In the genomic region with DNA sequence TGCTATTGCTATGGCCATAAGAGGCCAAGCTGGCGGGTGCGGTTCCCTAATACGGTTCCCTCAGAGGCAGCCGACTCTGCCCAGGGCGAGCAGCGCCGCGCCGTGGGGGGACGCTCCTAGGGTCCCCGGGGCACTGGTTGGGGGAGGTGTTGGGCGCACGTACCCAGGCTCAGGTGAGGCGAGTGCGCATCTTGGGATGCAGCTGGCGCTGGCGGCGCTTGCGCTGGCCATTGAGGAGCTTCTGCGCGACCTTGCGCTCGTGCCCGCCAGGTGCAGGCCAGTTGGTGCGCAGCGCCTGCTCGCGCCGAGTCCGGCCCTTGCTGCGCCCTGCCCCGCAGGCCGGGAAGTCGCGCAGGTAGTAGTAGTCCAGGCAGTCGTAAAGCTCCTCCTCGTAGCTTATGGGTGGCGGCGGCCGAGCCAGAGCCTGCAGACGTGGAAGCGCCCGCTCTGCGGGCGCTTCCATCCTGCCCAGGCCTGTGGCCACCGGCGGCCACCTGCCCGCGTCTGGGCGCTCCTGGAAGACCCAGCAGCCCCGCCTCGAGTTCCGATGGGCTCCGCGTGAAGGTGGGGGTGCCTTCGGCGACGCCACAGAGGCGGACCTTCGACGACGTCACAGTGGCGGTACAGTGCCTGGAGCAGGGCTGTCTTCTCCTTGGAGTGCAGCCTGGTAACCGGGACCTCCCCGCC, we compare ENCODE assay signal across 1 cellular context.
TF ChIP-seq lines count a peak whose summit lies in the region.

A gene with protein sequence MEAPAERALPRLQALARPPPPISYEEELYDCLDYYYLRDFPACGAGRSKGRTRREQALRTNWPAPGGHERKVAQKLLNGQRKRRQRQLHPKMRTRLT (minus strand): TSS at position 566 of the 687 bp plus-strand sequence. CDS start 103 bp downstream, at position 463.

TF ChIP-seq in IMR-90, 13 proteins besides CTCF, POLR2A, EP300 and RAD21 (continued from another document):
- TF ChIP-seq, protein P1, sequence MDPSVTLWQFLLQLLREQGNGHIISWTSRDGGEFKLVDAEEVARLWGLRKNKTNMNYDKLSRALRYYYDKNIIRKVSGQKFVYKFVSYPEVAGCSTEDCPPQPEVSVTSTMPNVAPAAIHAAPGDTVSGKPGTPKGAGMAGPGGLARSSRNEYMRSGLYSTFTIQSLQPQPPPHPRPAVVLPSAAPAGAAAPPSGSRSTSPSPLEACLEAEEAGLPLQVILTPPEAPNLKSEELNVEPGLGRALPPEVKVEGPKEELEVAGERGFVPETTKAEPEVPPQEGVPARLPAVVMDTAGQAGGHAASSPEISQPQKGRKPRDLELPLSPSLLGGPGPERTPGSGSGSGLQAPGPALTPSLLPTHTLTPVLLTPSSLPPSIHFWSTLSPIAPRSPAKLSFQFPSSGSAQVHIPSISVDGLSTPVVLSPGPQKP (IDR thresholded peaks at IDR 0.05; ENCODE audit: borderline replicate concordance, low read depth, low read length) = no peak
- TF ChIP-seq FOS (IDR thresholded peaks at IDR 0.05; ENCODE audit: low read depth, low read length) = no peak
